ENCODE assay signal across 10 cellular contexts in genomic region chr4:3791910-3792542, GRCh38. TPM values are rescaled to one million over a fixed set of nuclear protein-coding genes. Genes with fewer than 3 reads are reported as not detected.
DNase-seq lines count a peak whose midpoint lies in the region; ATAC-seq, FAIRE-seq and TF ChIP-seq lines count a peak whose summit lies in the region.
"Had no signal": no experiment of that assay in that cellular context is flagged by ENCODE, and none has a peak within 500 bp of the region (broad histone marks: within the 10 kb centered on the region; RNA-seq: fewer than 3 reads in every experiment).

No MANE protein-coding gene starts in this region.

- ATAC-seq in left lobe of liver, result peak; percentile 93
- no peak for ATAC-seq in GM21717 (IDR thresholded peaks at IDR 0.05; ENCODE audit: unreplicated experiment)
- no peak for ATAC-seq in natural killer cell treated with Interleukin-12 subunit alpha and Interleukin-12 subunit beta and Interleukin-15 and Interleukin-18, amount 100 ng/mL, for 72 hours

- no peaks in the 10 kb centered on the region for H4K20me1 ChIP-seq in astrocyte (ENCODE audit: insufficient read depth, low read length)

- H3K4me1 ChIP-seq in astrocyte (ENCODE audit: insufficient read depth, low read length), result no peaks in the 10 kb centered on the region

- H3K4me3 ChIP-seq in astrocyte (ENCODE audit: insufficient read depth, low read depth, low read length), result no peak overlapping the region

- no peaks in the 10 kb centered on the region for H3K36me3 ChIP-seq in astrocyte (ENCODE audit: insufficient read depth, low read length)

- in situ Hi-C loops in ACHN (cut with HindIII; ENCODE audit: low pct_ligation_motif_present, low pct_unique_long_range_greater_than_20kb, low sequenced_read_pairs), result no loop called here

- no peak for TF ChIP-seq CTCF in astrocyte (IDR thresholded peaks at IDR 0.05; ENCODE audit: insufficient read depth, low read depth, low read length)

- H3K9ac ChIP-seq in astrocyte (ENCODE audit: low read length), result no peak overlapping the region

- H3K9me3 ChIP-seq in astrocyte (ENCODE audit: insufficient read depth, low read depth, low read length), result peaks cover 8% of the 10 kb centered on the region

- H2AFZ ChIP-seq in astrocyte (ENCODE audit: low read depth, low read length), result no peak overlapping the region

- DNase-seq in ACHN (peak; percentile 31), HT-29 (ENCODE audit: low spot score) (peak; percentile 41), astrocyte (ENCODE audit: low read depth) (peak; percentile 7), left lobe of liver (ENCODE audit: low spot score) (peak; percentile 55), NCI-H1417 (lab: John Stamatoyannopoulos, UW) (no peak), NCI-H345 (lab: John Stamatoyannopoulos, UW) (no peak)
- DNase-seq in natural killer cell treated with Interleukin-12 subunit alpha and Interleukin-12 subunit beta and Interleukin-15 and Interleukin-18, amount 100 ng/mL, for 72 hours (ENCODE audit: low spot score), result no peak
- DNase-seq: hypothalamus had no signal

- no peak overlapping the region for H3K27ac ChIP-seq in astrocyte (ENCODE audit: low read depth, low read length)

- H3K4me3 Mint-ChIP-seq in astrocyte (ENCODE audit: unreplicated experiment), result no peak overlapping the region
- H3K4me3 Mint-ChIP-seq in natural killer cell treated with Interleukin-12 subunit alpha and Interleukin-12 subunit beta and Interleukin-15 and Interleukin-18, amount 100 ng/mL, for 72 hours, result no peak overlapping the region

- no peaks in the 10 kb centered on the region for H3K4me1 Mint-ChIP-seq in astrocyte (ENCODE audit: low read depth, unreplicated experiment)
- peaks cover 0 to 6% of the 10 kb centered on the region in 2 donors for H3K4me1 Mint-ChIP-seq in natural killer cell treated with Interleukin-12 subunit alpha and Interleukin-12 subunit beta and Interleukin-15 and Interleukin-18, amount 100 ng/mL, for 72 hours (ENCODE audit: low read depth in 2 of 2)

- no peaks in the 10 kb centered on the region for H3K79me2 ChIP-seq in astrocyte (ENCODE audit: insufficient read depth, low read length)

- H3K36me3 Mint-ChIP-seq in astrocyte (ENCODE audit: low read depth, unreplicated experiment), result no peaks in the 10 kb centered on the region
- H3K36me3 Mint-ChIP-seq in natural killer cell treated with Interleukin-12 subunit alpha and Interleukin-12 subunit beta and Interleukin-15 and Interleukin-18, amount 100 ng/mL, for 72 hours, result peaks cover 11% of the 10 kb centered on the region

- H3K4me2 ChIP-seq in astrocyte (ENCODE audit: low read length), result no peak overlapping the region

- no peak overlapping the region for H3K27ac Mint-ChIP-seq in astrocyte (ENCODE audit: unreplicated experiment)
- no peak overlapping the region for H3K27ac Mint-ChIP-seq in natural killer cell treated with Interleukin-12 subunit alpha and Interleukin-12 subunit beta and Interleukin-15 and Interleukin-18, amount 100 ng/mL, for 72 hours

- H3K9me3 Mint-ChIP-seq in astrocyte (ENCODE audit: unreplicated experiment), result peaks cover 16% of the 10 kb centered on the region
- peaks cover 7% of the 10 kb centered on the region for H3K9me3 Mint-ChIP-seq in natural killer cell treated with Interleukin-12 subunit alpha and Interleukin-12 subunit beta and Interleukin-15 and Interleukin-18, amount 100 ng/mL, for 72 hours

- no peak for FAIRE-seq in astrocyte (lab: Jason Lieb, UNC)
- FAIRE-seq: G401.6 had no signal

- no peaks in the 10 kb centered on the region for H3K27me3 ChIP-seq in astrocyte (ENCODE audit: insufficient read depth, low read length)

- peaks cover 54% of the 10 kb centered on the region for H3K27me3 Mint-ChIP-seq in astrocyte (ENCODE audit: low read depth, unreplicated experiment)
- peaks cover 22 to 27% of the 10 kb centered on the region in 2 donors for H3K27me3 Mint-ChIP-seq in natural killer cell treated with Interleukin-12 subunit alpha and Interleukin-12 subunit beta and Interleukin-15 and Interleukin-18, amount 100 ng/mL, for 72 hours

RNA-seq across cellular contexts. Expression of gene ADRA2C, which starts 25.8 kb away (rescaled TPM):
- 0.53 TPM in 1 of 2 replicates, not detected in the other for total RNA-seq in HT-29 (2014; rRNA removed; shearing (Covaris generic))
- total RNA-seq in astrocyte (3.2 and 4.2 TPM in 2 replicates), left lobe of liver (0.28 TPM)
- total RNA-seq in natural killer cell treated with Interleukin-12 subunit alpha and Interleukin-12 subunit beta and Interleukin-15 and Interleukin-18, amount 100 ng/mL, for 72 hours, result not detected

Comparison
In these comparisons a context has a peak if more than half of its experiments do, and no peak if none do; other contexts are left out.
1. DNase-seq: peak in ACHN (single experiment), HT-29 (single experiment), astrocyte (single experiment) and left lobe of liver (single experiment); none in NCI-H1417 (0 of 3), NCI-H345 (single experiment) and natural killer cell treated with Interleukin-12 subunit alpha and Interleukin-12 subunit beta and Interleukin-15 and Interleukin-18, amount 100 ng/mL, for 72 hours (single experiment).